1 cellular context compared by ENCODE assay signal in the genomic region with DNA sequence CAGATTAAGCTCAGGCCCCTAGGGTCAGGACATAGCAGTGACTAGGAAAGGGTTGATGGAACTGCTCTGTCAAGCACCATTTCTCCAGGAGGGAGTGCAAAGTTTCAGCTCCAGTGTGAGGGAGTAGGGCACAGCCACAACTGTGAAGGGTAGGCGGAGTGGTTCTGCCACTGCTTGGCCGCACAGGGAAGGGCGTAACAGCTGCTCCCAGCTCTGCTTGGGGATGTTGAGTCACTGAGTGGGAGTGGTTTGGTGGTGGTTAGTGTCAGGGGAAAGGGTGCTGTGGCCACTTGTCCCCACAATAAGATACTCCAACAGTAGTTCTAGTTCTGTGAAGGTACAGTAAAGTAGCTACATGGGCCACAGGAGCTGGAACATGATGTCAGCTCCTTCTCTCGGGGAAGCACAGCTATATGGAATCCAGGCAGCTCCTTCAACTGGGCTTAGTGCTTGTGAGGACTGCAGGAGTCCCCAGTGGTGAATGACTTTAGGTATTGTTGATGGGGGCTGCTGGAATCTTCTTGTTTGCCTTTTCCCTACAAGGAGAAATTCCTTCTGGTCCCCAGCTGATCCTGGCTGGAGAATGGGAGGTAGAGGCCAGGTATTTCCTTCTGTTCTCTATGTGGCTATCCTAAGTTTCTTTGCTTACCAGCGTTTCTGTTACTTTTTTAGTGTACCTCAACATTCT.
TF ChIP-seq lines count a peak whose summit lies in the region.

No MANE protein-coding gene starts in this region.

TF ChIP-seq in WTC11, 78 proteins besides CTCF, POLR2A, EP300 and RAD21 (continued from another document):
- TF ChIP-seq, protein P1, sequence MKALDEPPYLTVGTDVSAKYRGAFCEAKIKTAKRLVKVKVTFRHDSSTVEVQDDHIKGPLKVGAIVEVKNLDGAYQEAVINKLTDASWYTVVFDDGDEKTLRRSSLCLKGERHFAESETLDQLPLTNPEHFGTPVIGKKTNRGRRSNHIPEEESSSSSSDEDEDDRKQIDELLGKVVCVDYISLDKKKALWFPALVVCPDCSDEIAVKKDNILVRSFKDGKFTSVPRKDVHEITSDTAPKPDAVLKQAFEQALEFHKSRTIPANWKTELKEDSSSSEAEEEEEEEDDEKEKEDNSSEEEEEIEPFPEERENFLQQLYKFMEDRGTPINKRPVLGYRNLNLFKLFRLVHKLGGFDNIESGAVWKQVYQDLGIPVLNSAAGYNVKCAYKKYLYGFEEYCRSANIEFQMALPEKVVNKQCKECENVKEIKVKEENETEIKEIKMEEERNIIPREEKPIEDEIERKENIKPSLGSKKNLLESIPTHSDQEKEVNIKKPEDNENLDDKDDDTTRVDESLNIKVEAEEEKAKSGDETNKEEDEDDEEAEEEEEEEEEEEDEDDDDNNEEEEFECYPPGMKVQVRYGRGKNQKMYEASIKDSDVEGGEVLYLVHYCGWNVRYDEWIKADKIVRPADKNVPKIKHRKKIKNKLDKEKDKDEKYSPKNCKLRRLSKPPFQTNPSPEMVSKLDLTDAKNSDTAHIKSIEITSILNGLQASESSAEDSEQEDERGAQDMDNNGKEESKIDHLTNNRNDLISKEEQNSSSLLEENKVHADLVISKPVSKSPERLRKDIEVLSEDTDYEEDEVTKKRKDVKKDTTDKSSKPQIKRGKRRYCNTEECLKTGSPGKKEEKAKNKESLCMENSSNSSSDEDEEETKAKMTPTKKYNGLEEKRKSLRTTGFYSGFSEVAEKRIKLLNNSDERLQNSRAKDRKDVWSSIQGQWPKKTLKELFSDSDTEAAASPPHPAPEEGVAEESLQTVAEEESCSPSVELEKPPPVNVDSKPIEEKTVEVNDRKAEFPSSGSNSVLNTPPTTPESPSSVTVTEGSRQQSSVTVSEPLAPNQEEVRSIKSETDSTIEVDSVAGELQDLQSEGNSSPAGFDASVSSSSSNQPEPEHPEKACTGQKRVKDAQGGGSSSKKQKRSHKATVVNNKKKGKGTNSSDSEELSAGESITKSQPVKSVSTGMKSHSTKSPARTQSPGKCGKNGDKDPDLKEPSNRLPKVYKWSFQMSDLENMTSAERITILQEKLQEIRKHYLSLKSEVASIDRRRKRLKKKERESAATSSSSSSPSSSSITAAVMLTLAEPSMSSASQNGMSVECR (CRISPR knock-in tag; IDR thresholded peaks at IDR 0.05; ENCODE audit: borderline replicate concordance): no peak
- TF ChIP-seq PRRX2 (CRISPR knock-in tag; IDR thresholded peaks at IDR 0.05) (no peak), JAZF1 (CRISPR knock-in tag; IDR thresholded peaks at IDR 0.05) (no peak), ZNF416 (CRISPR knock-in tag; IDR thresholded peaks at IDR 0.05) (no peak), MXD4 (CRISPR knock-in tag; IDR thresholded peaks at IDR 0.05; ENCODE audit: borderline replicate concordance) (no peak), SMAD4 (CRISPR knock-in tag; IDR thresholded peaks at IDR 0.05) (no peak), ATF1 (CRISPR knock-in tag; IDR thresholded peaks at IDR 0.05) (no peak), MYBL2 (CRISPR knock-in tag; IDR thresholded peaks at IDR 0.05) (no peak)
- TF ChIP-seq, protein P2, sequence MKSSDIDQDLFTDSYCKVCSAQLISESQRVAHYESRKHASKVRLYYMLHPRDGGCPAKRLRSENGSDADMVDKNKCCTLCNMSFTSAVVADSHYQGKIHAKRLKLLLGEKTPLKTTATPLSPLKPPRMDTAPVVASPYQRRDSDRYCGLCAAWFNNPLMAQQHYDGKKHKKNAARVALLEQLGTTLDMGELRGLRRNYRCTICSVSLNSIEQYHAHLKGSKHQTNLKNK (CRISPR knock-in tag; IDR thresholded peaks at IDR 0.05): no peak
- TF ChIP-seq, protein P3, sequence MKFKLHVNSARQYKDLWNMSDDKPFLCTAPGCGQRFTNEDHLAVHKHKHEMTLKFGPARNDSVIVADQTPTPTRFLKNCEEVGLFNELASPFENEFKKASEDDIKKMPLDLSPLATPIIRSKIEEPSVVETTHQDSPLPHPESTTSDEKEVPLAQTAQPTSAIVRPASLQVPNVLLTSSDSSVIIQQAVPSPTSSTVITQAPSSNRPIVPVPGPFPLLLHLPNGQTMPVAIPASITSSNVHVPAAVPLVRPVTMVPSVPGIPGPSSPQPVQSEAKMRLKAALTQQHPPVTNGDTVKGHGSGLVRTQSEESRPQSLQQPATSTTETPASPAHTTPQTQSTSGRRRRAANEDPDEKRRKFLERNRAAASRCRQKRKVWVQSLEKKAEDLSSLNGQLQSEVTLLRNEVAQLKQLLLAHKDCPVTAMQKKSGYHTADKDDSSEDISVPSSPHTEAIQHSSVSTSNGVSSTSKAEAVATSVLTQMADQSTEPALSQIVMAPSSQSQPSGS (CRISPR knock-in tag; IDR thresholded peaks at IDR 0.05; ENCODE audit: borderline replicate concordance, low read depth): no peak
- TF ChIP-seq, protein P4, sequence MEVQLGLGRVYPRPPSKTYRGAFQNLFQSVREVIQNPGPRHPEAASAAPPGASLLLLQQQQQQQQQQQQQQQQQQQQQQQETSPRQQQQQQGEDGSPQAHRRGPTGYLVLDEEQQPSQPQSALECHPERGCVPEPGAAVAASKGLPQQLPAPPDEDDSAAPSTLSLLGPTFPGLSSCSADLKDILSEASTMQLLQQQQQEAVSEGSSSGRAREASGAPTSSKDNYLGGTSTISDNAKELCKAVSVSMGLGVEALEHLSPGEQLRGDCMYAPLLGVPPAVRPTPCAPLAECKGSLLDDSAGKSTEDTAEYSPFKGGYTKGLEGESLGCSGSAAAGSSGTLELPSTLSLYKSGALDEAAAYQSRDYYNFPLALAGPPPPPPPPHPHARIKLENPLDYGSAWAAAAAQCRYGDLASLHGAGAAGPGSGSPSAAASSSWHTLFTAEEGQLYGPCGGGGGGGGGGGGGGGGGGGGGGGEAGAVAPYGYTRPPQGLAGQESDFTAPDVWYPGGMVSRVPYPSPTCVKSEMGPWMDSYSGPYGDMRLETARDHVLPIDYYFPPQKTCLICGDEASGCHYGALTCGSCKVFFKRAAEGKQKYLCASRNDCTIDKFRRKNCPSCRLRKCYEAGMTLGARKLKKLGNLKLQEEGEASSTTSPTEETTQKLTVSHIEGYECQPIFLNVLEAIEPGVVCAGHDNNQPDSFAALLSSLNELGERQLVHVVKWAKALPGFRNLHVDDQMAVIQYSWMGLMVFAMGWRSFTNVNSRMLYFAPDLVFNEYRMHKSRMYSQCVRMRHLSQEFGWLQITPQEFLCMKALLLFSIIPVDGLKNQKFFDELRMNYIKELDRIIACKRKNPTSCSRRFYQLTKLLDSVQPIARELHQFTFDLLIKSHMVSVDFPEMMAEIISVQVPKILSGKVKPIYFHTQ (CRISPR knock-in tag; IDR thresholded peaks at IDR 0.05): no peak
- TF ChIP-seq, protein P5, sequence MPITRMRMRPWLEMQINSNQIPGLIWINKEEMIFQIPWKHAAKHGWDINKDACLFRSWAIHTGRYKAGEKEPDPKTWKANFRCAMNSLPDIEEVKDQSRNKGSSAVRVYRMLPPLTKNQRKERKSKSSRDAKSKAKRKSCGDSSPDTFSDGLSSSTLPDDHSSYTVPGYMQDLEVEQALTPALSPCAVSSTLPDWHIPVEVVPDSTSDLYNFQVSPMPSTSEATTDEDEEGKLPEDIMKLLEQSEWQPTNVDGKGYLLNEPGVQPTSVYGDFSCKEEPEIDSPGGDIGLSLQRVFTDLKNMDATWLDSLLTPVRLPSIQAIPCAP (CRISPR knock-in tag; IDR thresholded peaks at IDR 0.05): no peak
- TF ChIP-seq, protein P6, sequence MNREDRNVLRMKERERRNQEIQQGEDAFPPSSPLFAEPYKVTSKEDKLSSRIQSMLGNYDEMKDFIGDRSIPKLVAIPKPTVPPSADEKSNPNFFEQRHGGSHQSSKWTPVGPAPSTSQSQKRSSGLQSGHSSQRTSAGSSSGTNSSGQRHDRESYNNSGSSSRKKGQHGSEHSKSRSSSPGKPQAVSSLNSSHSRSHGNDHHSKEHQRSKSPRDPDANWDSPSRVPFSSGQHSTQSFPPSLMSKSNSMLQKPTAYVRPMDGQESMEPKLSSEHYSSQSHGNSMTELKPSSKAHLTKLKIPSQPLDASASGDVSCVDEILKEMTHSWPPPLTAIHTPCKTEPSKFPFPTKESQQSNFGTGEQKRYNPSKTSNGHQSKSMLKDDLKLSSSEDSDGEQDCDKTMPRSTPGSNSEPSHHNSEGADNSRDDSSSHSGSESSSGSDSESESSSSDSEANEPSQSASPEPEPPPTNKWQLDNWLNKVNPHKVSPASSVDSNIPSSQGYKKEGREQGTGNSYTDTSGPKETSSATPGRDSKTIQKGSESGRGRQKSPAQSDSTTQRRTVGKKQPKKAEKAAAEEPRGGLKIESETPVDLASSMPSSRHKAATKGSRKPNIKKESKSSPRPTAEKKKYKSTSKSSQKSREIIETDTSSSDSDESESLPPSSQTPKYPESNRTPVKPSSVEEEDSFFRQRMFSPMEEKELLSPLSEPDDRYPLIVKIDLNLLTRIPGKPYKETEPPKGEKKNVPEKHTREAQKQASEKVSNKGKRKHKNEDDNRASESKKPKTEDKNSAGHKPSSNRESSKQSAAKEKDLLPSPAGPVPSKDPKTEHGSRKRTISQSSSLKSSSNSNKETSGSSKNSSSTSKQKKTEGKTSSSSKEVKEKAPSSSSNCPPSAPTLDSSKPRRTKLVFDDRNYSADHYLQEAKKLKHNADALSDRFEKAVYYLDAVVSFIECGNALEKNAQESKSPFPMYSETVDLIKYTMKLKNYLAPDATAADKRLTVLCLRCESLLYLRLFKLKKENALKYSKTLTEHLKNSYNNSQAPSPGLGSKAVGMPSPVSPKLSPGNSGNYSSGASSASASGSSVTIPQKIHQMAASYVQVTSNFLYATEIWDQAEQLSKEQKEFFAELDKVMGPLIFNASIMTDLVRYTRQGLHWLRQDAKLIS (CRISPR knock-in tag; IDR thresholded peaks at IDR 0.05; ENCODE audit: borderline replicate concordance): no peak
- TF ChIP-seq, protein P7, sequence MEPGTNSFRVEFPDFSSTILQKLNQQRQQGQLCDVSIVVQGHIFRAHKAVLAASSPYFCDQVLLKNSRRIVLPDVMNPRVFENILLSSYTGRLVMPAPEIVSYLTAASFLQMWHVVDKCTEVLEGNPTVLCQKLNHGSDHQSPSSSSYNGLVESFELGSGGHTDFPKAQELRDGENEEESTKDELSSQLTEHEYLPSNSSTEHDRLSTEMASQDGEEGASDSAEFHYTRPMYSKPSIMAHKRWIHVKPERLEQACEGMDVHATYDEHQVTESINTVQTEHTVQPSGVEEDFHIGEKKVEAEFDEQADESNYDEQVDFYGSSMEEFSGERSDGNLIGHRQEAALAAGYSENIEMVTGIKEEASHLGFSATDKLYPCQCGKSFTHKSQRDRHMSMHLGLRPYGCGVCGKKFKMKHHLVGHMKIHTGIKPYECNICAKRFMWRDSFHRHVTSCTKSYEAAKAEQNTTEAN (CRISPR knock-in tag; IDR thresholded peaks at IDR 0.05): no peak
- TF ChIP-seq, protein P8, sequence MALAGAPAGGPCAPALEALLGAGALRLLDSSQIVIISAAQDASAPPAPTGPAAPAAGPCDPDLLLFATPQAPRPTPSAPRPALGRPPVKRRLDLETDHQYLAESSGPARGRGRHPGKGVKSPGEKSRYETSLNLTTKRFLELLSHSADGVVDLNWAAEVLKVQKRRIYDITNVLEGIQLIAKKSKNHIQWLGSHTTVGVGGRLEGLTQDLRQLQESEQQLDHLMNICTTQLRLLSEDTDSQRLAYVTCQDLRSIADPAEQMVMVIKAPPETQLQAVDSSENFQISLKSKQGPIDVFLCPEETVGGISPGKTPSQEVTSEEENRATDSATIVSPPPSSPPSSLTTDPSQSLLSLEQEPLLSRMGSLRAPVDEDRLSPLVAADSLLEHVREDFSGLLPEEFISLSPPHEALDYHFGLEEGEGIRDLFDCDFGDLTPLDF (CRISPR knock-in tag; IDR thresholded peaks at IDR 0.05): no peak
